In genomic region chr17:48561894-48562810, GRCh38 we compare ENCODE assay signal across 10 cellular contexts. TPM values are rescaled to one million over a fixed set of nuclear protein-coding genes. Genes with fewer than 3 reads are reported as not detected.
DNase-seq lines count a peak whose midpoint lies in the region; ATAC-seq, FAIRE-seq and TF ChIP-seq lines count a peak whose summit lies in the region.
"Had no signal": no experiment of that assay in that cellular context is flagged by ENCODE, and none has a peak within 500 bp of the region (broad histone marks: within the 10 kb centered on the region; RNA-seq: fewer than 3 reads in every experiment).

No MANE protein-coding gene starts in this region.

- ATAC-seq in HepG2, result peak; percentile 78
- ATAC-seq in right lobe of liver, result no peak
- ATAC-seq in HG03460 (IDR thresholded peaks at IDR 0.05; ENCODE audit: unreplicated experiment), result peak; percentile 60

- no peaks in the 10 kb centered on the region for H3K36me3 ChIP-seq in HepG2 (replicated peaks in 1 of 2; ENCODE audit: control insufficient read depth in 1 of 2, insufficient read depth in 2 of 2, low read length in 2 of 2)
- H3K36me3 ChIP-seq in right lobe of liver, result no peaks in the 10 kb centered on the region

- H3K79me2 ChIP-seq in HepG2 (ENCODE audit: insufficient read depth, low read length), result no peaks in the 10 kb centered on the region

- H2AFZ ChIP-seq in HepG2 (ENCODE audit: low read length), result no peak overlapping the region

- no peak overlapping the region for H3K9ac ChIP-seq in HepG2 (ENCODE audit: insufficient read depth, low read depth, low read length)

- no peak for TF ChIP-seq RAD21 in HepG2 (CRISPR knock-in tag; IDR thresholded peaks at IDR 0.05)

- CTCF ChIA-PET in HepG2 (lab: Yijun Ruan, JAX; ENCODE audit: low intra/inter-chr PET ratio, low total read pairs), result no interaction called here

- H3K9me3 ChIP-seq in HepG2 (ENCODE audit: low read length), result no peaks in the 10 kb centered on the region
- no peaks in the 10 kb centered on the region for H3K9me3 ChIP-seq in right lobe of liver

- WGBS in HepG2 (ENCODE audit: low lambda C conversion rate), result 13% methylated on average over 15 of the region's 15 CpGs
- WGBS in right lobe of liver (ENCODE audit: insufficient coverage, low coverage, low lambda C conversion rate, missing lambda C conversion rate), result 21% methylated on average over 15 of the region's 15 CpGs

- H3K4me3 ChIP-seq in HepG2 (replicated peaks in 1 of 3; ENCODE audit: insufficient read depth in 1 of 3, low read depth in 2 of 3, low read length in 3 of 3) (no peak overlapping the region), right lobe of liver (no peak overlapping the region), fibroblast of mammary gland (ENCODE audit: control insufficient read depth, low read depth, low read length) (no peak overlapping the region)

- intact Hi-C loops in HepG2 (cut with micrococcal nuclease; ENCODE audit: unreplicated experiment), result no loop called here
- intact Hi-C loops in right lobe of liver (cut with DNase I), result no loop called here

- H3K27ac ChIP-seq in HepG2 (ENCODE audit: extremely low read length, insufficient read depth, low read length) (no peak overlapping the region), right lobe of liver (no peak overlapping the region)

- H3K4me1 ChIP-seq in HepG2 (ENCODE audit: insufficient read depth, low read length) (no peaks in the 10 kb centered on the region), right lobe of liver (no peaks in the 10 kb centered on the region)

- DNase-seq in HepG2 (ENCODE audit: low spot score) (no peak), right lobe of liver (no peak), fibroblast of mammary gland (ENCODE audit: low read depth) (no peak), NCI-H2081 treated with DMSO at 0.1 percent for 48 hours (lab: John Stamatoyannopoulos, UW) (no peak), AG08396 (ENCODE audit: low spot score) (no peak), amygdala (lab: John Stamatoyannopoulos, UW) (no peak)
- DNase-seq in activated CD4-positive, alpha-beta T cell treated with anti-CD3 and anti-CD28 coated beads for 4 hours, result no peak
- DNase-seq: NCI-H526 had no signal

- peaks cover 28 to 94% of the 10 kb centered on the region in 2 experiments for H3K27me3 ChIP-seq in HepG2 (ENCODE audit: control insufficient read depth in 1 of 2, insufficient read depth in 2 of 2, low read length in 2 of 2)
- H3K27me3 ChIP-seq in right lobe of liver, result peaks cover 0 to 9% of the 10 kb centered on the region in 2 donors

- in situ Hi-C loops in HepG2 (cut with HindIII; ENCODE audit: extremely low pct_ligation_motif_present, low pct_unique_long_range_greater_than_20kb), result no loop called here

- no TSS peak for BruUV-seq in HepG2 (replicated peaks; lab: Mats Ljungman, UMichigan)

- H4K20me1 ChIP-seq in HepG2 (ENCODE audit: insufficient read depth, low read length), result no peaks in the 10 kb centered on the region; the same call in 1 of the 2 replicates

- no peak for TF ChIP-seq CTCF in HepG2 (CRISPR knock-in tag; IDR thresholded peaks at IDR 0.05)
- no peak for TF ChIP-seq CTCF in right lobe of liver (IDR thresholded peaks at IDR 0.05)
- peak; percentile 33 for TF ChIP-seq CTCF in fibroblast of mammary gland (conservative IDR thresholded peaks at IDR 0.05; ENCODE audit: control insufficient read depth, insufficient read depth, low read depth, low read length)

- POLR2A ChIA-PET in HepG2 (lab: Yijun Ruan, JAX), result no interaction called here

- TF ChIP-seq POLR2A in HepG2 (IDR thresholded peaks at IDR 0.05; ENCODE audit: insufficient read depth in 1 of 2, low read depth in 2 of 2, low read length in 2 of 2) (no peak), right lobe of liver (IDR thresholded peaks at IDR 0.05) (no peak)

- TF ChIP-seq EP300 in HepG2 (IDR thresholded peaks at IDR 0.05; ENCODE audit: low read depth in 2 of 2, low read length in 2 of 2), result no peak
- TF ChIP-seq EP300 in HepG2 (CRISPR knock-in tag; IDR thresholded peaks at IDR 0.05; ENCODE audit: borderline replicate concordance), result no peak

- H3K4me2 ChIP-seq in HepG2 (ENCODE audit: low read depth, low read length), result no peak overlapping the region

- no peak for FAIRE-seq in HepG2 (lab: Jason Lieb, UNC)

RNA-seq across cellular contexts. Expression of gene HOXB4, which starts 16.0 kb away (rescaled TPM):
- total RNA-seq in HepG2 (2016; rRNA removed; fragmentation: Illumina TruSeq; extraction: Trizol) (not detected in 2 replicates), right lobe of liver (1 to 10 TPM in 1 of 6 experiments, under 1 TPM in 5; 0.31 to 1.1 (median 0.68) TPM)
- total RNA-seq in HepG2 (2016; cell fraction: cytosol; rRNA removed; fragmentation: Illumina TruSeq; extraction: Trizol; ENCODE audit: low read depth), result not detected in 2 replicates
- total RNA-seq in HepG2 (2016; cell fraction: insoluble cytoplasmic fraction; rRNA removed; fragmentation: Illumina TruSeq; extraction: Trizol), result not detected in 2 replicates
- total RNA-seq in HepG2 (2016; cell fraction: membrane; rRNA removed; fragmentation: Illumina TruSeq; extraction: Trizol), result not detected in 2 replicates
- total RNA-seq in HepG2 (2016; cell fraction: nucleus; rRNA removed; fragmentation: Illumina TruSeq; extraction: Trizol), result not detected in 2 replicates
- polyA plus RNA-seq in HepG2 (2011; rRNA removed), result not detected in 2 replicates
- not detected in 2 replicates for polyA plus RNA-seq in HepG2 (2011; cell fraction: cytosol; rRNA removed)
- not detected in 2 replicates for polyA plus RNA-seq in HepG2 (2011; cell fraction: nucleus; rRNA removed)
- not detected in 2 replicates for polyA plus RNA-seq in HepG2 (2012)
- not detected in 2 replicates for polyA plus RNA-seq in HepG2 (2016; cell fraction: cytosol; fragmentation: Illumina TruSeq; extraction: Trizol; ENCODE audit: low read depth)
- polyA plus RNA-seq in HepG2 (2016; cell fraction: insoluble cytoplasmic fraction; fragmentation: Illumina TruSeq; extraction: Trizol; ENCODE audit: low read depth), result not detected in 2 replicates
- not detected in 2 replicates for polyA plus RNA-seq in HepG2 (2016; cell fraction: membrane; fragmentation: Illumina TruSeq; extraction: Trizol; ENCODE audit: low read depth)
- polyA plus RNA-seq in HepG2 (2016; cell fraction: nucleus; fragmentation: Illumina TruSeq; extraction: Trizol; ENCODE audit: insufficient read depth, low read depth), result not detected in 2 replicates
- polyA minus RNA-seq in HepG2 (2011; rRNA and poly(A)+ RNA removed; ENCODE audit: low replicate concordance), result 0.04 and 0.49 TPM in 2 replicates
- not detected in 2 replicates for polyA minus RNA-seq in HepG2 (2011; cell fraction: cytosol; rRNA and poly(A)+ RNA removed)
- not detected in 2 replicates for polyA minus RNA-seq in HepG2 (2011; cell fraction: nucleus; rRNA and poly(A)+ RNA removed)

RNA-seq across cellular contexts. Expression of gene HOXB2, which starts 17.2 kb away (rescaled TPM):
- not detected in 2 replicates for total RNA-seq in HepG2 (2016; rRNA removed; fragmentation: Illumina TruSeq; extraction: Trizol)
- not detected in 2 replicates for total RNA-seq in HepG2 (2016; cell fraction: cytosol; rRNA removed; fragmentation: Illumina TruSeq; extraction: Trizol; ENCODE audit: low read depth)
- not detected in 2 replicates for total RNA-seq in HepG2 (2016; cell fraction: insoluble cytoplasmic fraction; rRNA removed; fragmentation: Illumina TruSeq; extraction: Trizol)
- not detected in 2 replicates for total RNA-seq in HepG2 (2016; cell fraction: membrane; rRNA removed; fragmentation: Illumina TruSeq; extraction: Trizol)
- not detected in 2 replicates for total RNA-seq in HepG2 (2016; cell fraction: nucleus; rRNA removed; fragmentation: Illumina TruSeq; extraction: Trizol)
- not detected in 2 replicates for polyA plus RNA-seq in HepG2 (2011; rRNA removed)
- not detected in 2 replicates for polyA plus RNA-seq in HepG2 (2011; cell fraction: cytosol; rRNA removed)
- polyA plus RNA-seq in HepG2 (2011; cell fraction: nucleus; rRNA removed), result not detected in 2 replicates
- not detected in 2 replicates for polyA plus RNA-seq in HepG2 (2012)
- not detected in 2 replicates for polyA plus RNA-seq in HepG2 (2016; cell fraction: cytosol; fragmentation: Illumina TruSeq; extraction: Trizol; ENCODE audit: low read depth)
- polyA plus RNA-seq in HepG2 (2016; cell fraction: insoluble cytoplasmic fraction; fragmentation: Illumina TruSeq; extraction: Trizol; ENCODE audit: low read depth), result not detected in 2 replicates
- not detected in 2 replicates for polyA plus RNA-seq in HepG2 (2016; cell fraction: membrane; fragmentation: Illumina TruSeq; extraction: Trizol; ENCODE audit: low read depth)
- polyA plus RNA-seq in HepG2 (2016; cell fraction: nucleus; fragmentation: Illumina TruSeq; extraction: Trizol; ENCODE audit: insufficient read depth, low read depth), result not detected in 2 replicates
- 0.28 TPM in 1 of 2 replicates, not detected in the other for polyA minus RNA-seq in HepG2 (2011; rRNA and poly(A)+ RNA removed; ENCODE audit: low replicate concordance)
- not detected in 2 replicates for polyA minus RNA-seq in HepG2 (2011; cell fraction: cytosol; rRNA and poly(A)+ RNA removed)
- polyA minus RNA-seq in HepG2 (2011; cell fraction: nucleus; rRNA and poly(A)+ RNA removed), result not detected in 2 replicates
- 1 to 10 TPM; 1.1 to 1.9 (median 1.5) TPM for total RNA-seq in right lobe of liver

RNA-seq across cellular contexts. Expression of gene HOXB3, which starts 27.9 kb away (rescaled TPM):
- total RNA-seq in HepG2 (2016; rRNA removed; fragmentation: Illumina TruSeq; extraction: Trizol) (not detected in 2 replicates), right lobe of liver (1 to 10 TPM in 5 of 6 experiments, under 1 TPM in 1; 0.99 to 3.2 (median 2.6) TPM)
- not detected in 2 replicates for total RNA-seq in HepG2 (2016; cell fraction: cytosol; rRNA removed; fragmentation: Illumina TruSeq; extraction: Trizol; ENCODE audit: low read depth)
- not detected in 2 replicates for total RNA-seq in HepG2 (2016; cell fraction: insoluble cytoplasmic fraction; rRNA removed; fragmentation: Illumina TruSeq; extraction: Trizol)
- not detected in 2 replicates for total RNA-seq in HepG2 (2016; cell fraction: membrane; rRNA removed; fragmentation: Illumina TruSeq; extraction: Trizol)
- not detected in 2 replicates for total RNA-seq in HepG2 (2016; cell fraction: nucleus; rRNA removed; fragmentation: Illumina TruSeq; extraction: Trizol)
- polyA plus RNA-seq in HepG2 (2011; rRNA removed), result not detected in 2 replicates
- not detected in 2 replicates for polyA plus RNA-seq in HepG2 (2011; cell fraction: cytosol; rRNA removed)
- polyA plus RNA-seq in HepG2 (2011; cell fraction: nucleus; rRNA removed), result 0.28 TPM in 1 of 2 replicates, not detected in the other
- not detected in 2 replicates for polyA plus RNA-seq in HepG2 (2012)
- polyA plus RNA-seq in HepG2 (2016; cell fraction: cytosol; fragmentation: Illumina TruSeq; extraction: Trizol; ENCODE audit: low read depth), result not detected in 2 replicates
- polyA plus RNA-seq in HepG2 (2016; cell fraction: insoluble cytoplasmic fraction; fragmentation: Illumina TruSeq; extraction: Trizol; ENCODE audit: low read depth), result not detected in 2 replicates
- not detected in 2 replicates for polyA plus RNA-seq in HepG2 (2016; cell fraction: membrane; fragmentation: Illumina TruSeq; extraction: Trizol; ENCODE audit: low read depth)
- polyA plus RNA-seq in HepG2 (2016; cell fraction: nucleus; fragmentation: Illumina TruSeq; extraction: Trizol; ENCODE audit: insufficient read depth, low read depth), result not detected in 2 replicates
- 2.3 TPM in 1 of 2 replicates, not detected in the other for polyA minus RNA-seq in HepG2 (2011; rRNA and poly(A)+ RNA removed; ENCODE audit: low replicate concordance)
- polyA minus RNA-seq in HepG2 (2011; cell fraction: cytosol; rRNA and poly(A)+ RNA removed), result not detected in 2 replicates
- not detected in 2 replicates for polyA minus RNA-seq in HepG2 (2011; cell fraction: nucleus; rRNA and poly(A)+ RNA removed)

RNA-seq across cellular contexts. Expression of gene HOXB1, which starts 31.3 kb away (rescaled TPM):
- total RNA-seq in HepG2 (2016; rRNA removed; fragmentation: Illumina TruSeq; extraction: Trizol) (not detected in 2 replicates), right lobe of liver (not detected)
- not detected in 2 replicates for total RNA-seq in HepG2 (2016; cell fraction: cytosol; rRNA removed; fragmentation: Illumina TruSeq; extraction: Trizol; ENCODE audit: low read depth)
- not detected in 2 replicates for total RNA-seq in HepG2 (2016; cell fraction: insoluble cytoplasmic fraction; rRNA removed; fragmentation: Illumina TruSeq; extraction: Trizol)
- total RNA-seq in HepG2 (2016; cell fraction: membrane; rRNA removed; fragmentation: Illumina TruSeq; extraction: Trizol), result not detected in 2 replicates
- not detected in 2 replicates for total RNA-seq in HepG2 (2016; cell fraction: nucleus; rRNA removed; fragmentation: Illumina TruSeq; extraction: Trizol)
- not detected in 2 replicates for polyA plus RNA-seq in HepG2 (2011; rRNA removed)
- polyA plus RNA-seq in HepG2 (2011; cell fraction: cytosol; rRNA removed), result not detected in 2 replicates
- polyA plus RNA-seq in HepG2 (2011; cell fraction: nucleus; rRNA removed), result not detected in 2 replicates
- polyA plus RNA-seq in HepG2 (2012), result not detected in 2 replicates
- polyA plus RNA-seq in HepG2 (2016; cell fraction: cytosol; fragmentation: Illumina TruSeq; extraction: Trizol; ENCODE audit: low read depth), result not detected in 2 replicates
- polyA plus RNA-seq in HepG2 (2016; cell fraction: insoluble cytoplasmic fraction; fragmentation: Illumina TruSeq; extraction: Trizol; ENCODE audit: low read depth), result not detected in 2 replicates
- polyA plus RNA-seq in HepG2 (2016; cell fraction: membrane; fragmentation: Illumina TruSeq; extraction: Trizol; ENCODE audit: low read depth), result not detected in 2 replicates
- not detected in 2 replicates for polyA plus RNA-seq in HepG2 (2016; cell fraction: nucleus; fragmentation: Illumina TruSeq; extraction: Trizol; ENCODE audit: insufficient read depth, low read depth)
- not detected in 2 replicates for polyA minus RNA-seq in HepG2 (2011; rRNA and poly(A)+ RNA removed; ENCODE audit: low replicate concordance)
- polyA minus RNA-seq in HepG2 (2011; cell fraction: cytosol; rRNA and poly(A)+ RNA removed), result not detected in 2 replicates
- not detected in 2 replicates for polyA minus RNA-seq in HepG2 (2011; cell fraction: nucleus; rRNA and poly(A)+ RNA removed)
- total RNA-seq: CD8-positive, alpha-beta memory T cell had no signal
- polyA plus RNA-seq: CD8-positive, alpha-beta memory T cell had no signal

RNA-seq across cellular contexts. Expression of gene HOXB5, which starts 31.4 kb away (rescaled TPM):
- not detected in 2 replicates for total RNA-seq in HepG2 (2016; rRNA removed; fragmentation: Illumina TruSeq; extraction: Trizol)
- not detected in 2 replicates for total RNA-seq in HepG2 (2016; cell fraction: cytosol; rRNA removed; fragmentation: Illumina TruSeq; extraction: Trizol; ENCODE audit: low read depth)
- not detected in 2 replicates for total RNA-seq in HepG2 (2016; cell fraction: insoluble cytoplasmic fraction; rRNA removed; fragmentation: Illumina TruSeq; extraction: Trizol)
- not detected in 2 replicates for total RNA-seq in HepG2 (2016; cell fraction: membrane; rRNA removed; fragmentation: Illumina TruSeq; extraction: Trizol)
- not detected in 2 replicates for total RNA-seq in HepG2 (2016; cell fraction: nucleus; rRNA removed; fragmentation: Illumina TruSeq; extraction: Trizol)
- not detected in 2 replicates for polyA plus RNA-seq in HepG2 (2011; rRNA removed)
- polyA plus RNA-seq in HepG2 (2011; cell fraction: cytosol; rRNA removed), result not detected in 2 replicates
- polyA plus RNA-seq in HepG2 (2011; cell fraction: nucleus; rRNA removed), result not detected in 2 replicates
- polyA plus RNA-seq in HepG2 (2012), result not detected in 2 replicates
- polyA plus RNA-seq in HepG2 (2016; cell fraction: cytosol; fragmentation: Illumina TruSeq; extraction: Trizol; ENCODE audit: low read depth), result not detected in 2 replicates
- polyA plus RNA-seq in HepG2 (2016; cell fraction: insoluble cytoplasmic fraction; fragmentation: Illumina TruSeq; extraction: Trizol; ENCODE audit: low read depth), result not detected in 2 replicates
- polyA plus RNA-seq in HepG2 (2016; cell fraction: membrane; fragmentation: Illumina TruSeq; extraction: Trizol; ENCODE audit: low read depth), result not detected in 2 replicates
- not detected in 2 replicates for polyA plus RNA-seq in HepG2 (2016; cell fraction: nucleus; fragmentation: Illumina TruSeq; extraction: Trizol; ENCODE audit: insufficient read depth, low read depth)
- 0.49 TPM in 1 of 2 replicates, not detected in the other for polyA minus RNA-seq in HepG2 (2011; rRNA and poly(A)+ RNA removed; ENCODE audit: low replicate concordance)
- polyA minus RNA-seq in HepG2 (2011; cell fraction: cytosol; rRNA and poly(A)+ RNA removed), result not detected in 2 replicates
- not detected in 2 replicates for polyA minus RNA-seq in HepG2 (2011; cell fraction: nucleus; rRNA and poly(A)+ RNA removed)
- under 1 TPM in 5 of 6 experiments, not detected in 1; 0.11 to 0.29 (median 0.19) TPM for total RNA-seq in right lobe of liver
- total RNA-seq: CD8-positive, alpha-beta memory T cell had no signal
- polyA plus RNA-seq: CD8-positive, alpha-beta memory T cell had no signal

Comparison
In these comparisons a context has a peak if more than half of its experiments do, and no peak if none do; other contexts are left out.
1. ATAC-seq: peak in HepG2 (single experiment) and HG03460 (single experiment); none in right lobe of liver (0 of 4).